Comparison of ENCODE assay signal across 15 cellular contexts in the genomic region with DNA sequence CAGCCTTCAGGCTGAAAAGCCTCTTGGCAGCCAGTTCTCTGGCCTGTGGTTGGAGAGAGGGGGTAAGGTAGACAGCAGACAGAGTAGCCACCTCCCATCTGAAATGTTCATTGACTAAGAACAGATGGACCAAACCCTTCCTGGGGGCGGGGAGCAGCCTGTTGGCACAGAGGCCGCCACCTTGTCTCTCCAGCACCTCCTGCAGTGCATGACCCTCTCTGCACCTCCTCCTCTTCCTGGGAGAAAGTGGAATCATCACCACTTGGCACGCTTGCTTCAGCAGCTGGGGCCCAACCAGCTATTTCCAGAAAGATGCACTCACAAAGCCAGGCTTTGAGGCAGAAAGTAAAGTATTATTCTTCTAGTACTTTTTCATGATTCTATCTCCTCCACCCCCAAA.
A peak's percentile ranks its signal among the peaks of the same experiment; 100 is the strongest.
DNase-seq lines count a peak whose midpoint lies in the region; ATAC-seq lines count a peak whose summit lies in the region.
"Had no signal": no experiment of that assay in that cellular context is flagged by ENCODE, and none has a peak within 500 bp of the region (broad histone marks: within the 10 kb centered on the region; RNA-seq: fewer than 3 reads in every experiment).

No MANE protein-coding gene starts in this region.

- no peaks in the 10 kb centered on the region for H3K9me3 ChIP-seq in SJCRH30 (replicated peaks)
- H3K9me3 ChIP-seq: heart right ventricle had no signal

- H3K36me3 ChIP-seq in H7 (replicated peaks; ENCODE audit: control insufficient read depth, insufficient read depth, low read length), result no peaks in the 10 kb centered on the region
- H3K36me3 ChIP-seq in SJCRH30, result peaks cover 37% of the 10 kb centered on the region
- H3K36me3 ChIP-seq: BLaER1 treated with 17β-estradiol and CSF1 and Interleukin-3, amounts not matched to agents 10 nM and 100 nM; heart right ventricle; spleen had no signal

- H3K27ac ChIP-seq in SJCRH30, result no peak overlapping the region
- H3K27ac ChIP-seq: BLaER1 treated with 17β-estradiol and CSF1 and Interleukin-3, amounts not matched to agents 10 nM and 100 nM; heart right ventricle; parathyroid adenoma; spleen had no signal

- H3K9me3 Mint-ChIP-seq in activated T-cell treated with anti-CD3 and anti-CD28 coated beads, Interleukin-2, amount 50 U/mL, for 4 hours, result no peaks in the 10 kb centered on the region
- H3K9me3 Mint-ChIP-seq: activated CD4-positive, alpha-beta memory T cell treated with anti-CD3 and anti-CD28 coated beads for 36 hours; stimulated activated naive CD8-positive, alpha-beta T cell treated with anti-CD3 and anti-CD28 coated beads, Interleukin-15, amount 100 ng/mL, for 72 hours had no signal

- H3K4me3 Mint-ChIP-seq in activated T-cell treated with anti-CD3 and anti-CD28 coated beads, Interleukin-2, amount 50 U/mL, for 4 hours, result no peak overlapping the region
- H3K4me3 Mint-ChIP-seq: activated CD4-positive, alpha-beta memory T cell treated with anti-CD3 and anti-CD28 coated beads for 36 hours; stimulated activated naive CD8-positive, alpha-beta T cell treated with anti-CD3 and anti-CD28 coated beads, Interleukin-15, amount 100 ng/mL, for 72 hours had no signal

- no peaks in the 10 kb centered on the region for H3K4me1 ChIP-seq in SJCRH30
- H3K4me1 ChIP-seq: heart right ventricle, parathyroid adenoma, spleen had no signal

- DNase-seq in COLO829 (ENCODE audit: low spot score) (peak; percentile 6), H7 (peak; percentile 46), SJCRH30 (peak; percentile 42), kidney tubule cell (ENCODE audit: low spot score) (peak; percentile 70)
- DNase-seq in activated T-cell treated with anti-CD3 and anti-CD28 coated beads, Interleukin-2, amount 50 U/mL, for 4 hours, result no peak
- DNase-seq: activated CD4-positive, alpha-beta memory T cell treated with anti-CD3 and anti-CD28 coated beads for 36 hours; heart right ventricle; NCI-H187; spleen; stimulated activated naive CD8-positive, alpha-beta T cell treated with anti-CD3 and anti-CD28 coated beads, Interleukin-15, amount 100 ng/mL, for 72 hours had no signal

- H3K4me1 Mint-ChIP-seq in activated T-cell treated with anti-CD3 and anti-CD28 coated beads, Interleukin-2, amount 50 U/mL, for 4 hours (ENCODE audit: low read depth), result no peaks in the 10 kb centered on the region

- H3K4me3 ChIP-seq in H7 (ENCODE audit: insufficient read depth, low read depth, low read length), result no peak overlapping the region
- no peak overlapping the region for H3K4me3 ChIP-seq in SJCRH30
- H3K4me3 ChIP-seq: BLaER1 treated with 17β-estradiol and CSF1 and Interleukin-3, amounts not matched to agents 10 nM and 100 nM; heart right ventricle; spleen had no signal

- no peaks in the 10 kb centered on the region for H3K36me3 Mint-ChIP-seq in activated T-cell treated with anti-CD3 and anti-CD28 coated beads, Interleukin-2, amount 50 U/mL, for 4 hours (ENCODE audit: insufficient read depth)
- H3K36me3 Mint-ChIP-seq: activated CD4-positive, alpha-beta memory T cell treated with anti-CD3 and anti-CD28 coated beads for 36 hours had no signal

- ATAC-seq in GM21529 (IDR thresholded peaks at IDR 0.05; ENCODE audit: unreplicated experiment) (no peak), HG03432 (IDR thresholded peaks at IDR 0.05; ENCODE audit: unreplicated experiment) (no peak)
- ATAC-seq in activated T-cell treated with anti-CD3 and anti-CD28 coated beads, Interleukin-2, amount 50 U/mL, for 4 hours, result no peak
- ATAC-seq: heart right ventricle; SK-N-SH treated with all-trans-retinoic acid at 6 μM for 48 hours; stimulated activated naive CD8-positive, alpha-beta T cell treated with anti-CD3 and anti-CD28 coated beads, Interleukin-15, amount 100 ng/mL, for 72 hours had no signal

- no peaks in the 10 kb centered on the region for H3K27me3 ChIP-seq in H7 (ENCODE audit: control insufficient read depth, insufficient read depth, low read length)
- H3K27me3 ChIP-seq in SJCRH30, result no peaks in the 10 kb centered on the region
- H3K27me3 ChIP-seq: BLaER1 treated with 17β-estradiol and CSF1 and Interleukin-3, amounts not matched to agents 10 nM and 100 nM had no signal

- no peaks in the 10 kb centered on the region for H3K27me3 Mint-ChIP-seq in activated T-cell treated with anti-CD3 and anti-CD28 coated beads, Interleukin-2, amount 50 U/mL, for 4 hours (ENCODE audit: low read depth)
- H3K27me3 Mint-ChIP-seq: activated CD4-positive, alpha-beta memory T cell treated with anti-CD3 and anti-CD28 coated beads for 36 hours had no signal
